ENCODE assay signal across 17 cellular contexts in genomic region chr5:79135790-79136553, GRCh38. TPM values are rescaled to one million over a fixed set of nuclear protein-coding genes. Genes with fewer than 3 reads are reported as not detected.
"Had no signal": no experiment of that assay in that cellular context is flagged by ENCODE, and none has a peak within 500 bp of the region (broad histone marks: within the 10 kb centered on the region; RNA-seq: fewer than 3 reads in every experiment).

No MANE protein-coding gene starts in this region.

- ATAC-seq: mucosa of descending colon; naive thymus-derived CD4-positive, alpha-beta T cell; pancreas had no signal

- DNase-seq: activated B cell treated with CpG ODN at 0.5 μM for 24 hours; activated CD4-positive, alpha-beta T cell treated with anti-CD3 and anti-CD28 coated beads, Interleukin-2, amount 10 ng/mL, durations not matched to agents 24 days and 14 days; activated CD8-positive, alpha-beta memory T cell treated with anti-CD3 and anti-CD28 coated beads, Interleukin-2, amount 50 U/mL, for 48 hours; aorta; cerebellar nuclear complex; effector CD8-positive, alpha-beta T cell; foreskin fibroblast; hippocampal formation; kidney; left ventricle myocardium inferior; mucosa of descending colon; naive thymus-derived CD4-positive, alpha-beta T cell; sigmoid colon; spleen; uterus had no signal

- H3K9me3 ChIP-seq: mucosa of descending colon, pancreas, thoracic aorta, uterus had no signal

- H3K36me3 ChIP-seq: left ventricle myocardium inferior, pancreas, sigmoid colon, spleen, thoracic aorta, uterus had no signal

- H3K27ac ChIP-seq: left ventricle myocardium inferior, pancreas, sigmoid colon, spleen, thoracic aorta, uterus had no signal

- H3K4me3 ChIP-seq: left ventricle myocardium inferior, mucosa of descending colon, pancreas, sigmoid colon, spleen, thoracic aorta, uterus had no signal

- H3K4me1 ChIP-seq: uterus had no signal

- H3K27me3 ChIP-seq: pancreas, sigmoid colon, spleen, uterus had no signal

RNA-seq across cellular contexts. Expression of gene BHMT, which starts 24.4 kb away (rescaled TPM):
- total RNA-seq: activated B cell treated with CpG ODN at 0.5 μM for 24 hours; activated CD4-positive, alpha-beta T cell treated with anti-CD3 and anti-CD28 coated beads, Interleukin-2, amount 10 ng/mL, durations not matched to agents 24 days and 14 days; left ventricle myocardium inferior; naive thymus-derived CD4-positive, alpha-beta T cell; spleen had no signal
- polyA plus RNA-seq: naive thymus-derived CD4-positive, alpha-beta T cell; spleen had no signal
